In the genomic region with DNA sequence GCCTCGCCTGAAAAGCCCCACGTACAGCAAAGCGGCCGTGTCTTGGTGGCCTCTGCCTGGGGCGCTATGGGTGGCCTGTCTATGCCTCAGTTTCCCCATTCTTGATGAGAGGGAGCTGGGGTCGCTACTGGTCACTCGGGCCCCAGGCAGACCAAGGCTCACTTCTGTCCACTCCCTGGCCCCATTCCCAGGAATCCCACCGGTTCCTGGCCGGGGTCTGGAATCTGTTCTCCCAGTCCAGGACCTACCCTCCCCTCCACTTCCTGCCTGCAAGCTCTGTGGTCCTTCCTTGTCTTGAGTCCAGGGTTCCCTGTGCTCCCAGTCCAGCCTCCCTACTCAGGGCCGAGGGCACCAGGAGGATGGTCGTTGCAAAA, we compare ENCODE assay signal across 14 cellular contexts. TPM values are rescaled to one million over a fixed set of nuclear protein-coding genes. Genes with fewer than 3 reads are reported as not detected.
DNase-seq lines count a peak whose midpoint lies in the region; ATAC-seq and TF ChIP-seq lines count a peak whose summit lies in the region.
"Had no signal": no experiment of that assay in that cellular context is flagged by ENCODE, and none has a peak within 500 bp of the region (broad histone marks: within the 10 kb centered on the region; RNA-seq: fewer than 3 reads in every experiment).

No MANE protein-coding gene starts in this region.

- intact Hi-C loops in Caco-2 (cut with micrococcal nuclease; ENCODE audit: unreplicated experiment), result no loop called here

- H3K27me3 Mint-ChIP-seq in Caco-2 (ENCODE audit: insufficient read depth, unreplicated experiment), result no peaks in the 10 kb centered on the region
- H3K27me3 Mint-ChIP-seq in stimulated activated memory B cell treated with anti-CD40 and anti-IgM and Interleukin-4, amounts not matched to agents 10 μg/mL and 1 μg/mL and 100 μg/mL, for 72 hours, result peaks cover 66% of the 10 kb centered on the region

- H3K9me3 ChIP-seq in Caco-2 (no peaks in the 10 kb centered on the region), HEK293 (ENCODE audit: control insufficient read depth, insufficient read depth, low read depth, low read length) (no peaks in the 10 kb centered on the region)
- H3K9me3 ChIP-seq: BE2C had no signal

- ATAC-seq in stimulated activated memory B cell treated with anti-CD40 and anti-IgM and Interleukin-4, amounts not matched to agents 10 μg/mL and 1 μg/mL and 100 μg/mL, for 72 hours, result no peak
- ATAC-seq in GM18868 (IDR thresholded peaks at IDR 0.05; ENCODE audit: unreplicated experiment), result no peak
- ATAC-seq: GM12878 had no signal

- no peaks in the 10 kb centered on the region for H3K36me3 ChIP-seq in Caco-2 (ENCODE audit: control insufficient read depth, insufficient read depth, low read length)
- no peaks in the 10 kb centered on the region for H3K36me3 ChIP-seq in HEK293 (ENCODE audit: control insufficient read depth in 2 of 2, insufficient read depth in 1 of 2, low read length in 2 of 2)
- H3K36me3 ChIP-seq: BE2C had no signal

- H3K4me3 ChIP-seq in Caco-2 (ENCODE audit: low read depth, low read length) (no peak overlapping the region), HEK293 (ENCODE audit: low read depth, low read length) (no peak overlapping the region), fibroblast of villous mesenchyme (ENCODE audit: low read depth, low read length) (peak overlapping the region; percentile 7)
- H3K4me3 ChIP-seq: GM12878, PC-9 had no signal

- peak overlapping the region; percentile 65 for H3K4me3 Mint-ChIP-seq in Caco-2 (ENCODE audit: unreplicated experiment)
- peak overlapping the region; percentile 50 for H3K4me3 Mint-ChIP-seq in stimulated activated memory B cell treated with anti-CD40 and anti-IgM and Interleukin-4, amounts not matched to agents 10 μg/mL and 1 μg/mL and 100 μg/mL, for 72 hours
- H3K4me3 Mint-ChIP-seq: nephron progenitor cell had no signal

- H3K27me3 ChIP-seq in Caco-2 (replicated peaks; ENCODE audit: control insufficient read depth, insufficient read depth, low read length), result no peaks in the 10 kb centered on the region

- CTCF ChIA-PET in Caco-2 (lab: Charles Lee) (interaction anchor here (1.0 kb wide), 1 partner anchor 18 kb away, joined by 3 read pairs; no protein-coding TSS in a partner anchor), HEK293 (lab: Yijun Ruan, JAX) (no interaction called here)

- peaks cover 27% of the 10 kb centered on the region for H3K36me3 Mint-ChIP-seq in Caco-2 (ENCODE audit: insufficient read depth, unreplicated experiment)
- no peaks in the 10 kb centered on the region for H3K36me3 Mint-ChIP-seq in stimulated activated memory B cell treated with anti-CD40 and anti-IgM and Interleukin-4, amounts not matched to agents 10 μg/mL and 1 μg/mL and 100 μg/mL, for 72 hours

- TF ChIP-seq CTCF in Caco-2 (IDR thresholded peaks at IDR 0.05; ENCODE audit: insufficient read depth in 1 of 2, low read depth in 1 of 2, low read length in 1 of 2, severe bottlenecking in 1 of 2, unreplicated experiment in 1 of 2) (no peak), HEK293 (tag by site-specific recombination; IDR thresholded peaks at IDR 0.05) (no peak), fibroblast of villous mesenchyme (IDR thresholded peaks at IDR 0.05; ENCODE audit: insufficient read depth, low read depth, low read length) (no peak)

- no peaks in the 10 kb centered on the region for H3K4me1 Mint-ChIP-seq in Caco-2 (ENCODE audit: low read depth, unreplicated experiment)
- peaks cover 37% of the 10 kb centered on the region for H3K4me1 Mint-ChIP-seq in stimulated activated memory B cell treated with anti-CD40 and anti-IgM and Interleukin-4, amounts not matched to agents 10 μg/mL and 1 μg/mL and 100 μg/mL, for 72 hours

- DNase-seq in Caco-2 (no peak), fibroblast of villous mesenchyme (ENCODE audit: low read depth) (peak; percentile 49), DMS79 treated with DMSO at 0.1 percent for 48 hours (lab: John Stamatoyannopoulos, UW) (no peak), germinal center (ENCODE audit: low spot score) (no peak)
- DNase-seq: activated CD4-positive, alpha-beta T cell treated with anti-CD3 and anti-CD28 coated beads for 1 hour; BE2C; cortex of kidney; mesendoderm; nephron progenitor cell had no signal

- H3K27ac Mint-ChIP-seq in Caco-2 (ENCODE audit: unreplicated experiment), result no peak overlapping the region
- H3K27ac Mint-ChIP-seq in stimulated activated memory B cell treated with anti-CD40 and anti-IgM and Interleukin-4, amounts not matched to agents 10 μg/mL and 1 μg/mL and 100 μg/mL, for 72 hours, result peak overlapping the region; percentile 27
- H3K27ac Mint-ChIP-seq: nephron progenitor cell had no signal

- BruUV-seq in Caco-2 (replicated peaks; lab: Mats Ljungman, UMichigan), result no TSS peak

- no peak overlapping the region for H3K27ac ChIP-seq in HEK293 (ENCODE audit: extremely low read depth, low read depth, low read length)
- H3K27ac ChIP-seq: PC-9 had no signal

- H3K9me3 Mint-ChIP-seq in Caco-2 (ENCODE audit: unreplicated experiment), result no peaks in the 10 kb centered on the region
- H3K9me3 Mint-ChIP-seq in stimulated activated memory B cell treated with anti-CD40 and anti-IgM and Interleukin-4, amounts not matched to agents 10 μg/mL and 1 μg/mL and 100 μg/mL, for 72 hours, result peaks cover under 1% of the 10 kb centered on the region

- POLR2A ChIA-PET in Caco-2 (lab: Charles Lee), result no interaction called here
- POLR2A ChIA-PET in HEK293 (lab: Yijun Ruan, JAX), result interaction anchor here (1.0 kb wide), 1 partner anchor 24 kb away, joined by 4 read pairs; the partner anchor contains the start of gene METRNL

- H3K4me1 ChIP-seq in Caco-2 (peaks cover 16% of the 10 kb centered on the region), HEK293 (ENCODE audit: control insufficient read depth, insufficient read depth, low read length) (peaks cover 8% of the 10 kb centered on the region; the same call in 1 of the 2 replicates)

TF ChIP-seq in HEK293, 187 proteins besides CTCF, POLR2A, EP300 and RAD21:
- TF ChIP-seq ZNF544 (tag by site-specific recombination; IDR thresholded peaks at IDR 0.05) (no peak), SP7 (tag by site-specific recombination; IDR thresholded peaks at IDR 0.05) (no peak), IKZF3 (tag by site-specific recombination; IDR thresholded peaks at IDR 0.05) (0 out of 2 replicates have a peak, but pooled peaks have one; percentile 23), ZBTB17 (tag by site-specific recombination; IDR thresholded peaks at IDR 0.05) (peak; percentile 26; the same call in 1 of the 2 replicates), GLIS2 (tag by site-specific recombination; IDR thresholded peaks at IDR 0.05) (peak; percentile 35; the same call in 1 of the 2 replicates), GLIS1 (tag by site-specific recombination; IDR thresholded peaks at IDR 0.05) (peak; percentile 29; the same call in 1 of the 2 replicates), KLF9 (tag by site-specific recombination; IDR thresholded peaks at IDR 0.05; ENCODE audit: low read depth) (peak; percentile 7; the same call in 1 of the 2 replicates), ZNF394 (tag by site-specific recombination; IDR thresholded peaks at IDR 0.05; ENCODE audit: borderline replicate concordance) (no peak), ZNF274 (IDR thresholded peaks at IDR 0.05; ENCODE audit: low read length) (no peak), ZNF274 (tag by site-specific recombination; IDR thresholded peaks at IDR 0.05; ENCODE audit: borderline replicate concordance) (no peak), SP3 (tag by site-specific recombination; IDR thresholded peaks at IDR 0.05) (0 out of 2 replicates have a peak, but pooled peaks have one; percentile 27), ZNF404 (tag by site-specific recombination; IDR thresholded peaks at IDR 0.05) (no peak), ZNF707 (tag by site-specific recombination; IDR thresholded peaks at IDR 0.05) (0 out of 2 replicates have a peak, but pooled peaks have one; percentile 13)
TF ChIP-seq in HEK293: peak in this region for 7.

RNA-seq across cellular contexts. Expression of gene METRNL, which starts 24.5 kb away (rescaled TPM):
- total RNA-seq in Caco-2 (2022) (33.8 and 40.9 TPM in 2 replicates), fibroblast of villous mesenchyme (47.1 and 59.9 TPM in 2 replicates)
